In genomic region chr2:153110477-153110876, GRCh38 we compare ENCODE assay signal across 32 cellular contexts.
"Had no signal": no experiment of that assay in that cellular context is flagged by ENCODE, and none has a peak within 500 bp of the region (broad histone marks: within the 10 kb centered on the region; RNA-seq: fewer than 3 reads in every experiment).

No MANE protein-coding gene starts in this region.

- H3K9me3 ChIP-seq: adrenal gland, body of pancreas, breast epithelium had no signal

- ATAC-seq: activated CD8-positive, alpha-beta T cell treated with anti-CD3 and anti-CD28 coated beads for 36 hours; activated naive CD4-positive, alpha-beta T cell treated with anti-CD3 and anti-CD28 coated beads, Interleukin-2, amount 50 U/mL, for 72 hours; activated T-cell treated with anti-CD3 and anti-CD28 coated beads, Interleukin-2, amount 50 U/mL, for 4 hours; activated T-cell treated with anti-CD3 and anti-CD28 coated beads, Interleukin-2, amount 50 U/mL, for 72 hours; activated T-helper 17 cell treated with anti-CD3 and anti-CD28 coated beads, Interleukin-2, amount 50 U/mL, for 72 hours; body of pancreas had no signal

- DNase-seq: activated B cell treated with CpG ODN at 0.5 μM for 24 hours; activated CD4-positive, alpha-beta memory T cell treated with anti-CD3 and anti-CD28 coated beads for 36 hours; activated CD4-positive, alpha-beta T cell treated with anti-CD3 and anti-CD28 coated beads for 4 hours; activated CD4-positive, alpha-beta T cell treated with anti-CD3 and anti-CD28 coated beads, Interleukin-2, amount 10 ng/mL, durations not matched to agents 24 days and 14 days; activated CD4-positive, alpha-beta T cell treated with anti-CD3 and anti-CD28 coated beads, Interleukin-2, amount 50 U/mL, for 1 hour; activated CD4-positive, alpha-beta T cell treated with anti-CD3 and anti-CD28 coated beads, Interleukin-2, amount 50 U/mL, for 4 hours; activated CD4-positive, CD25-positive, alpha-beta regulatory T cell treated with anti-CD3 and anti-CD28 coated beads, Interleukin-2, amount 50 U/mL, for 72 hours; activated CD8-positive, alpha-beta memory T cell treated with anti-CD3 and anti-CD28 coated beads, Interleukin-2, amount 50 U/mL, for 4 hours; activated CD8-positive, alpha-beta T cell treated with anti-CD3 and anti-CD28 coated beads for 36 hours; activated effector memory CD4-positive, alpha-beta T cell treated with anti-CD3 and anti-CD28 coated beads, Interleukin-2, amount 50 U/mL, for 16 hours; activated gamma-delta T cell treated with Interleukin-2 at 50 U/mL for 16 hours; activated naive CD4-positive, alpha-beta T cell; activated naive CD4-positive, alpha-beta T cell treated with anti-CD3 and anti-CD28 coated beads for 36 hours; activated naive CD4-positive, alpha-beta T cell treated with anti-CD3 and anti-CD28 coated beads, Interleukin-2, amount 50 U/mL, for 16 hours; activated naive CD8-positive, alpha-beta T cell treated with anti-CD3 and anti-CD28 coated beads for 36 hours; activated T-cell treated with anti-CD3 and anti-CD28 coated beads for 4 hours; activated T-cell treated with anti-CD3 and anti-CD28 coated beads, Interleukin-2, amount 50 U/mL, for 1 hour; activated T-cell treated with anti-CD3 and anti-CD28 coated beads, Interleukin-2, amount 50 U/mL, for 4 hours; activated T-cell treated with anti-CD3 and anti-CD28 coated beads, Interleukin-2, amount 50 U/mL, for 72 hours; adrenal gland; amniotic stem cell; aorta; body of pancreas; brain microvascular endothelial cell; central memory CD4-positive, alpha-beta T cell; T-helper 1 cell; T-helper 2 cell; T-helper 9 cell had no signal

- H3K4me3 ChIP-seq: adrenal gland, body of pancreas, breast epithelium had no signal

- H3K27me3 ChIP-seq: adrenal gland, body of pancreas, brain microvascular endothelial cell, breast epithelium had no signal

- H3K27ac ChIP-seq: adrenal gland, body of pancreas, brain microvascular endothelial cell, breast epithelium, VCaP had no signal

- H3K36me3 ChIP-seq: adrenal gland, brain microvascular endothelial cell, breast epithelium had no signal

- H3K4me1 ChIP-seq: body of pancreas, breast epithelium had no signal
